In genomic region chr17:78769200-78769773, GRCh38 we compare ENCODE assay signal across 19 cellular contexts. TPM values are rescaled to one million over a fixed set of nuclear protein-coding genes. Genes with fewer than 3 reads are reported as not detected.
DNase-seq lines count a peak whose midpoint lies in the region; ATAC-seq, FAIRE-seq and TF ChIP-seq lines count a peak whose summit lies in the region.
"Had no signal": no experiment of that assay in that cellular context is flagged by ENCODE, and none has a peak within 500 bp of the region (broad histone marks: within the 10 kb centered on the region; RNA-seq: fewer than 3 reads in every experiment).

No MANE protein-coding gene starts in this region.

- FAIRE-seq in bronchial epithelial cell (lab: Jason Lieb, UNC), result no peak
- FAIRE-seq: GM18507, HTR-8/SVneo, pancreas, urothelium cell line had no signal

- ATAC-seq in activated T-cell treated with anti-CD3 and anti-CD28 coated beads, Interleukin-2, amount 50 U/mL, for 72 hours (replicated peaks in 1 of 2), result peak; percentile 20 to 28
- ATAC-seq in HCT116 (peak; percentile 58), psoas muscle (peak in 3 of 4 donors; percentile 54 to 87 (median 84)), left ventricle myocardium superior (no peak), GM18502 (IDR thresholded peaks at IDR 0.05; ENCODE audit: poor library complexity, unreplicated experiment) (no peak)
- ATAC-seq: pancreas had no signal

- no peak overlapping the region for H3K27ac Mint-ChIP-seq in activated T-cell treated with anti-CD3 and anti-CD28 coated beads, Interleukin-2, amount 50 U/mL, for 72 hours

- no peaks in the 10 kb centered on the region for H3K27me3 Mint-ChIP-seq in activated T-cell treated with anti-CD3 and anti-CD28 coated beads, Interleukin-2, amount 50 U/mL, for 72 hours (ENCODE audit: low read depth)

- peaks cover 2 to 7% of the 10 kb centered on the region in 2 donors for H3K36me3 Mint-ChIP-seq in activated T-cell treated with anti-CD3 and anti-CD28 coated beads, Interleukin-2, amount 50 U/mL, for 72 hours (ENCODE audit: insufficient read depth in 2 of 2)

- BruUV-seq in HCT116 (replicated peaks; lab: Mats Ljungman, UMichigan), result no TSS peak

- no peaks in the 10 kb centered on the region for H3K9me3 Mint-ChIP-seq in activated T-cell treated with anti-CD3 and anti-CD28 coated beads, Interleukin-2, amount 50 U/mL, for 72 hours

- TF ChIP-seq POLR2A in HCT116 (IDR thresholded peaks at IDR 0.05; ENCODE audit: borderline replicate concordance, extremely low read depth, insufficient read depth, insufficient read length), result no peak

- H3K27me3 ChIP-seq in HCT116 (ENCODE audit: insufficient read depth, low read length), result no peaks in the 10 kb centered on the region
- no peaks in the 10 kb centered on the region for H3K27me3 ChIP-seq in bronchial epithelial cell (ENCODE audit: control insufficient read depth, insufficient read depth, low read length)
- no peaks in the 10 kb centered on the region for H3K27me3 ChIP-seq in psoas muscle (ENCODE audit: insufficient read depth in 3 of 3, low read length in 2 of 3)
- H3K27me3 ChIP-seq: pancreas had no signal

- peaks cover 47% of the 10 kb centered on the region for H3K4me1 Mint-ChIP-seq in activated T-cell treated with anti-CD3 and anti-CD28 coated beads, Interleukin-2, amount 50 U/mL, for 72 hours (ENCODE audit: low read depth)

- no peaks in the 10 kb centered on the region for H3K36me3 ChIP-seq in HCT116 (ENCODE audit: control insufficient read depth in 1 of 2, insufficient read depth in 2 of 2, low read length in 2 of 2)
- H3K36me3 ChIP-seq in bronchial epithelial cell (ENCODE audit: control insufficient read depth, insufficient read depth, low read length), result no peaks in the 10 kb centered on the region
- no peaks in the 10 kb centered on the region for H3K36me3 ChIP-seq in psoas muscle (ENCODE audit: insufficient read depth in 1 of 2, low read depth in 1 of 2)
- H3K36me3 ChIP-seq: pancreas had no signal

- no peak overlapping the region for H2AFZ ChIP-seq in HCT116 (ENCODE audit: low read depth, low read length, poor library complexity, severe bottlenecking)

- intact Hi-C loops in HCT116 (cut with micrococcal nuclease) (no loop called here), psoas muscle (cut with DNase I) (no loop called here), left ventricle myocardium superior (cut with micrococcal nuclease) (no loop called here)

- H3K9me2 ChIP-seq in HCT116 (ENCODE audit: insufficient read depth), result no peaks in the 10 kb centered on the region

- no peak for TF ChIP-seq RAD21 in HCT116 (IDR thresholded peaks at IDR 0.05; ENCODE audit: low read depth)

- H3K9me3 ChIP-seq in HCT116 (ENCODE audit: control insufficient read depth in 1 of 2, insufficient read depth in 1 of 2, low read depth in 1 of 2, low read length in 2 of 2), result no peaks in the 10 kb centered on the region
- no peaks in the 10 kb centered on the region for H3K9me3 ChIP-seq in psoas muscle
- H3K9me3 ChIP-seq: pancreas had no signal

- no peak overlapping the region for H3K4me3 Mint-ChIP-seq in activated T-cell treated with anti-CD3 and anti-CD28 coated beads, Interleukin-2, amount 50 U/mL, for 72 hours

- H3K79me2 ChIP-seq in HCT116 (ENCODE audit: insufficient read depth, low read length), result peaks cover 41% of the 10 kb centered on the region

- CTCF ChIA-PET in HCT116 (lab: Charles Lee), result interaction anchor here (0.6 to 1.1 kb wide), 4 partner anchors 10 to 55 kb away, joined by 3 to 5 read pairs (median 4); no protein-coding TSS in a partner anchor

- H3K4me3 ChIP-seq in HCT116 (replicated peaks in 1 of 2; ENCODE audit: low read depth in 1 of 2, low read length in 2 of 2), result no peak overlapping the region
- H3K4me3 ChIP-seq in bronchial epithelial cell (ENCODE audit: low read depth, low read length), result no peak overlapping the region
- H3K4me3 ChIP-seq in psoas muscle, result no peak overlapping the region
- H3K4me3 ChIP-seq: pancreas had no signal

- DNase-seq in activated T-cell treated with anti-CD3 and anti-CD28 coated beads, Interleukin-2, amount 50 U/mL, for 72 hours, result peak in 1 of 2 donors; percentile 37
- DNase-seq in activated T-cell treated with anti-CD3 and anti-CD28 coated beads for 4 hours, result no peak
- no peak for DNase-seq in HCT116 (ENCODE audit: low read depth, low spot score)
- no peak for DNase-seq in bronchial epithelial cell (ENCODE audit: low read depth)
- no peak for DNase-seq in psoas muscle
- no peak for DNase-seq in SHP77 (lab: John Stamatoyannopoulos, UW)
- DNase-seq in left ventricle myocardium superior, result no peak
- DNase-seq: amniotic stem cell, cortex of kidney, DMS153, mesendoderm, NCI-H1417, NCI-H526, pancreas, T1000 had no signal

- 85 to 86% (median 85%) methylated on average over 7 of the region's 7 CpGs for WGBS in psoas muscle, 3 donors

- no peak overlapping the region for H3K27ac ChIP-seq in HCT116 (ENCODE audit: low read depth, low read length)
- peak overlapping the region; percentile 28 for H3K27ac ChIP-seq in psoas muscle
- H3K27ac ChIP-seq: pancreas had no signal

- POLR2A ChIA-PET in HCT116 (lab: Charles Lee), result interaction anchor here (1.0 kb wide), 1 partner anchor 33 kb away, joined by 4 read pairs; no protein-coding TSS in a partner anchor

- H3K4me1 ChIP-seq in HCT116 (ENCODE audit: control insufficient read depth in 1 of 2, insufficient read depth in 2 of 2, low read length in 2 of 2) (peaks cover 28 to 45% of the 10 kb centered on the region in 2 experiments), psoas muscle (peaks cover 59% of the 10 kb centered on the region)

- RAD21 ChIA-PET in HCT116 (lab: Charles Lee; ENCODE audit: low non-redundant PET in 1 of 2, low total read pairs in 2 of 2, uncharacterized antibody in 2 of 2, unreplicated experiment in 2 of 2), result no interaction called here

- TF ChIP-seq CTCF in HCT116 (IDR thresholded peaks at IDR 0.05 in 2 of 3, conservative IDR thresholded peaks at IDR 0.05 in 1 of 3; ENCODE audit: borderline replicate concordance in 1 of 3, insufficient read depth in 1 of 3, low read depth in 2 of 3, low read length in 2 of 3) (peak in 2 of 3 experiments; percentile 27 to 46; a peak in 3 of 6 replicates), bronchial epithelial cell (IDR thresholded peaks at IDR 0.05; ENCODE audit: insufficient read depth, low read length, severe bottlenecking) (peak; percentile 10), psoas muscle (IDR thresholded peaks at IDR 0.05) (no peak)

- no peaks in the 10 kb centered on the region; the same call in 1 of the 2 replicates for H4K20me1 ChIP-seq in HCT116 (ENCODE audit: insufficient read depth)

- H3K9ac ChIP-seq in HCT116 (ENCODE audit: low read length), result no peak overlapping the region

- no peak overlapping the region for H3K4me2 ChIP-seq in HCT116 (ENCODE audit: low read length)

TF ChIP-seq in HCT116, 20 proteins besides CTCF, POLR2A, EP300 and RAD21:
- TF ChIP-seq POLR2AphosphoS5 (IDR thresholded peaks at IDR 0.05; ENCODE audit: low read depth, low read length) (no peak), ZFX (IDR thresholded peaks at IDR 0.05) (no peak), EZH2phosphoT487 (IDR thresholded peaks at IDR 0.05; ENCODE audit: borderline replicate concordance) (no peak), ELF1 (IDR thresholded peaks at IDR 0.05; ENCODE audit: borderline replicate concordance, low read depth) (no peak), YY1 (IDR thresholded peaks at IDR 0.05; ENCODE audit: extremely low read depth, insufficient replicate concordance, low read depth, low read length) (no peak), CBX3 (IDR thresholded peaks at IDR 0.05; ENCODE audit: low read depth) (no peak)
TF ChIP-seq in HCT116: peak in this region for 0.

RNA-seq across cellular contexts. Expression of gene CYTH1, which starts 12.8 kb away (rescaled TPM):
- total RNA-seq in activated T-cell treated with anti-CD3 and anti-CD28 coated beads, Interleukin-2, amount 50 U/mL, for 72 hours, result 100 to 1,000 TPM; 163 to 204 TPM
- total RNA-seq in HCT116 (2021; ENCODE audit: unreplicated experiment) (34.3 TPM), bronchial epithelial cell (35.5 and 44.8 TPM in 2 replicates), psoas muscle (10 to 100 TPM; 25.6 to 40.4 (median 34.0) TPM), left ventricle myocardium superior (38.0 TPM)
- 20.0 and 24.7 TPM in 2 replicates for polyA plus RNA-seq in HCT116 (2012)
- 10 to 100 TPM; 18.7 to 38.0 (median 23.9) TPM for polyA plus RNA-seq in psoas muscle

Comparison
In these comparisons a context has a peak if more than half of its experiments do, and no peak if none do; other contexts are left out.
1. ATAC-seq: peak in activated T-cell treated with anti-CD3 and anti-CD28 coated beads, Interleukin-2, amount 50 U/mL, for 72 hours (2 of 2), HCT116 (single experiment) and psoas muscle (3 of 4); none in left ventricle myocardium superior (single experiment) and GM18502 (single experiment).